In the genomic region with DNA sequence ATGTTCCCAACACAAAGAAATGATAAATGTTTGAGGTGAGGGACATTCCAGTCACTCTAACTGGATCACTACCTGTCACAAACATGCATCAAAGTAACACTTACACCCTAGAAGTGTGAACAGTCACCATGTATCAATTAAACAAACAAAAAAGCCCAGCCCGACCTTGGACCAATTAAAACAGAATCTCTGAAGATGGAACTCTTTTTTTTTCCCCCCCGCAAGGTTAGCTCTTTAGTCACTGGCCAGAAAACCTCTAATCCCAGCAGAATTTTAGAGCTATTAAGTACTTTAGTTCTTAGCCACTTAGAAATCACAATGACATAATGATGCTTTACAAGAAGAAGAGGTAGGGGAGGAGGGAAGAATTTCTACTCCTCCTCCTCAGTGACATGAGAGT, we compare ENCODE assay signal across 1 cellular context.
TF ChIP-seq lines count a peak whose summit lies in the region.

No MANE protein-coding gene starts in this region.

TF ChIP-seq in HepG2, 621 proteins besides CTCF, POLR2A, EP300 and RAD21:
- TF ChIP-seq ELF4 (CRISPR knock-in tag; IDR thresholded peaks at IDR 0.05; ENCODE audit: borderline replicate concordance) (no peak), CEBPB (IDR thresholded peaks at IDR 0.05; ENCODE audit: borderline replicate concordance, low read depth, low read length) (no peak), HMGA1 (CRISPR knock-in tag; conservative IDR thresholded peaks at IDR 0.05) (no peak), ETV6 (CRISPR knock-in tag; conservative IDR thresholded peaks at IDR 0.05) (no peak), ZNF383 (CRISPR knock-in tag; IDR thresholded peaks at IDR 0.05; ENCODE audit: borderline replicate concordance) (no peak), ZNF282 (IDR thresholded peaks at IDR 0.05; ENCODE audit: partially characterized antibody) (no peak), FOXK2 (IDR thresholded peaks at IDR 0.05) (no peak), JUND (CRISPR knock-in tag; IDR thresholded peaks at IDR 0.05) (no peak), RARG (CRISPR knock-in tag; IDR thresholded peaks at IDR 0.05; ENCODE audit: low read depth) (no peak), ZFP36 (IDR thresholded peaks at IDR 0.05; ENCODE audit: borderline replicate concordance, low read depth, low read length, partially characterized antibody) (no peak), THAP11 (CRISPR knock-in tag; IDR thresholded peaks at IDR 0.05) (no peak), ZNF883 (CRISPR knock-in tag; IDR thresholded peaks at IDR 0.05; ENCODE audit: not compliant biosample characterization) (no peak), ZNF451 (CRISPR knock-in tag; IDR thresholded peaks at IDR 0.05) (no peak), ZNF354B (CRISPR knock-in tag; IDR thresholded peaks at IDR 0.05) (no peak)
- TF ChIP-seq, protein P1, sequence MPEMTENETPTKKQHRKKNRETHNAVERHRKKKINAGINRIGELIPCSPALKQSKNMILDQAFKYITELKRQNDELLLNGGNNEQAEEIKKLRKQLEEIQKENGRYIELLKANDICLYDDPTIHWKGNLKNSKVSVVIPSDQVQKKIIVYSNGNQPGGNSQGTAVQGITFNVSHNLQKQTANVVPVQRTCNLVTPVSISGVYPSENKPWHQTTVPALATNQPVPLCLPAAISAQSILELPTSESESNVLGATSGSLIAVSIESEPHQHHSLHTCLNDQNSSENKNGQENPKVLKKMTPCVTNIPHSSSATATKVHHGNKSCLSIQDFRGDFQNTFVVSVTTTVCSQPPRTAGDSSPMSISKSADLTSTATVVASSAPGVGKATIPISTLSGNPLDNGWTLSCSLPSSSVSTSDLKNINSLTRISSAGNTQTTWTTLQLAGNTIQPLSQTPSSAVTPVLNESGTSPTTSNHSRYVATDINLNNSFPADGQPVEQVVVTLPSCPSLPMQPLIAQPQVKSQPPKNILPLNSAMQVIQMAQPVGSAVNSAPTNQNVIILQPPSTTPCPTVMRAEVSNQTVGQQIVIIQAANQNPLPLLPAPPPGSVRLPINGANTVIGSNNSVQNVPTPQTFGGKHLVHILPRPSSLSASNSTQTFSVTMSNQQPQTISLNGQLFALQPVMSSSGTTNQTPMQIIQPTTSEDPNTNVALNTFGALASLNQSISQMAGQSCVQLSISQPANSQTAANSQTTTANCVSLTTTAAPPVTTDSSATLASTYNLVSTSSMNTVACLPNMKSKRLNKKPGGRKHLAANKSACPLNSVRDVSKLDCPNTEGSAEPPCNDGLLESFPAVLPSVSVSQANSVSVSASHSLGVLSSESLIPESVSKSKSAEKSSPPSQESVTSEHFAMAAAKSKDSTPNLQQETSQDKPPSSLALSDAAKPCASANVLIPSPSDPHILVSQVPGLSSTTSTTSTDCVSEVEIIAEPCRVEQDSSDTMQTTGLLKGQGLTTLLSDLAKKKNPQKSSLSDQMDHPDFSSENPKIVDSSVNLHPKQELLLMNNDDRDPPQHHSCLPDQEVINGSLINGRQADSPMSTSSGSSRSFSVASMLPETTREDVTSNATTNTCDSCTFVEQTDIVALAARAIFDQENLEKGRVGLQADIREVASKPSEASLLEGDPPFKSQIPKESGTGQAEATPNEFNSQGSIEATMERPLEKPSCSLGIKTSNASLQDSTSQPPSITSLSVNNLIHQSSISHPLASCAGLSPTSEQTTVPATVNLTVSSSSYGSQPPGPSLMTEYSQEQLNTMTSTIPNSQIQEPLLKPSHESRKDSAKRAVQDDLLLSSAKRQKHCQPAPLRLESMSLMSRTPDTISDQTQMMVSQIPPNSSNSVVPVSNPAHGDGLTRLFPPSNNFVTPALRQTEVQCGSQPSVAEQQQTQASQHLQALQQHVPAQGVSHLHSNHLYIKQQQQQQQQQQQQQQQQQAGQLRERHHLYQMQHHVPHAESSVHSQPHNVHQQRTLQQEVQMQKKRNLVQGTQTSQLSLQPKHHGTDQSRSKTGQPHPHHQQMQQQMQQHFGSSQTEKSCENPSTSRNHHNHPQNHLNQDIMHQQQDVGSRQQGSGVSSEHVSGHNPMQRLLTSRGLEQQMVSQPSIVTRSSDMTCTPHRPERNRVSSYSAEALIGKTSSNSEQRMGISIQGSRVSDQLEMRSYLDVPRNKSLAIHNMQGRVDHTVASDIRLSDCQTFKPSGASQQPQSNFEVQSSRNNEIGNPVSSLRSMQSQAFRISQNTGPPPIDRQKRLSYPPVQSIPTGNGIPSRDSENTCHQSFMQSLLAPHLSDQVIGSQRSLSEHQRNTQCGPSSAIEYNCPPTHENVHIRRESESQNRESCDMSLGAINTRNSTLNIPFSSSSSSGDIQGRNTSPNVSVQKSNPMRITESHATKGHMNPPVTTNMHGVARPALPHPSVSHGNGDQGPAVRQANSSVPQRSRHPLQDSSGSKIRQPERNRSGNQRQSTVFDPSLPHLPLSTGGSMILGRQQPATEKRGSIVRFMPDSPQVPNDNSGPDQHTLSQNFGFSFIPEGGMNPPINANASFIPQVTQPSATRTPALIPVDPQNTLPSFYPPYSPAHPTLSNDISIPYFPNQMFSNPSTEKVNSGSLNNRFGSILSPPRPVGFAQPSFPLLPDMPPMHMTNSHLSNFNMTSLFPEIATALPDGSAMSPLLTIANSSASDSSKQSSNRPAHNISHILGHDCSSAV (CRISPR knock-in tag; IDR thresholded peaks at IDR 0.05; ENCODE audit: borderline replicate concordance) = no peak
- TF ChIP-seq, protein P2, sequence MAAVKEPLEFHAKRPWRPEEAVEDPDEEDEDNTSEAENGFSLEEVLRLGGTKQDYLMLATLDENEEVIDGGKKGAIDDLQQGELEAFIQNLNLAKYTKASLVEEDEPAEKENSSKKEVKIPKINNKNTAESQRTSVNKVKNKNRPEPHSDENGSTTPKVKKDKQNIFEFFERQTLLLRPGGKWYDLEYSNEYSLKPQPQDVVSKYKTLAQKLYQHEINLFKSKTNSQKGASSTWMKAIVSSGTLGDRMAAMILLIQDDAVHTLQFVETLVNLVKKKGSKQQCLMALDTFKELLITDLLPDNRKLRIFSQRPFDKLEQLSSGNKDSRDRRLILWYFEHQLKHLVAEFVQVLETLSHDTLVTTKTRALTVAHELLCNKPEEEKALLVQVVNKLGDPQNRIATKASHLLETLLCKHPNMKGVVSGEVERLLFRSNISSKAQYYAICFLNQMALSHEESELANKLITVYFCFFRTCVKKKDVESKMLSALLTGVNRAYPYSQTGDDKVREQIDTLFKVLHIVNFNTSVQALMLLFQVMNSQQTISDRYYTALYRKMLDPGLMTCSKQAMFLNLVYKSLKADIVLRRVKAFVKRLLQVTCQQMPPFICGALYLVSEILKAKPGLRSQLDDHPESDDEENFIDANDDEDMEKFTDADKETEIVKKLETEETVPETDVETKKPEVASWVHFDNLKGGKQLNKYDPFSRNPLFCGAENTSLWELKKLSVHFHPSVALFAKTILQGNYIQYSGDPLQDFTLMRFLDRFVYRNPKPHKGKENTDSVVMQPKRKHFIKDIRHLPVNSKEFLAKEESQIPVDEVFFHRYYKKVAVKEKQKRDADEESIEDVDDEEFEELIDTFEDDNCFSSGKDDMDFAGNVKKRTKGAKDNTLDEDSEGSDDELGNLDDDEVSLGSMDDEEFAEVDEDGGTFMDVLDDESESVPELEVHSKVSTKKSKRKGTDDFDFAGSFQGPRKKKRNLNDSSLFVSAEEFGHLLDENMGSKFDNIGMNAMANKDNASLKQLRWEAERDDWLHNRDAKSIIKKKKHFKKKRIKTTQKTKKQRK (IDR thresholded peaks at IDR 0.05; ENCODE audit: low read length) = no peak
- TF ChIP-seq, protein P3, sequence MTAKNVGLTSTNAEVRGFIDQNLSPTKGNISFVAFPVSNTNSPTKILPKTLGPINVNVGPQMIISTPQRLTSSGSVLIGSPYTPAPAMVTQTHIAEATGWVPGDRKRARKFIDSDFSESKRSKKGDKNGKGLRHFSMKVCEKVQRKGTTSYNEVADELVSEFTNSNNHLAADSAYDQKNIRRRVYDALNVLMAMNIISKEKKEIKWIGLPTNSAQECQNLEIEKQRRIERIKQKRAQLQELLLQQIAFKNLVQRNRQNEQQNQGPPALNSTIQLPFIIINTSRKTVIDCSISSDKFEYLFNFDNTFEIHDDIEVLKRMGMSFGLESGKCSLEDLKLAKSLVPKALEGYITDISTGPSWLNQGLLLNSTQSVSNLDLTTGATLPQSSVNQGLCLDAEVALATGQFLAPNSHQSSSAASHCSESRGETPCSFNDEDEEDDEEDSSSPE (CRISPR knock-in tag; IDR thresholded peaks at IDR 0.05) = no peak
- TF ChIP-seq, protein P4, sequence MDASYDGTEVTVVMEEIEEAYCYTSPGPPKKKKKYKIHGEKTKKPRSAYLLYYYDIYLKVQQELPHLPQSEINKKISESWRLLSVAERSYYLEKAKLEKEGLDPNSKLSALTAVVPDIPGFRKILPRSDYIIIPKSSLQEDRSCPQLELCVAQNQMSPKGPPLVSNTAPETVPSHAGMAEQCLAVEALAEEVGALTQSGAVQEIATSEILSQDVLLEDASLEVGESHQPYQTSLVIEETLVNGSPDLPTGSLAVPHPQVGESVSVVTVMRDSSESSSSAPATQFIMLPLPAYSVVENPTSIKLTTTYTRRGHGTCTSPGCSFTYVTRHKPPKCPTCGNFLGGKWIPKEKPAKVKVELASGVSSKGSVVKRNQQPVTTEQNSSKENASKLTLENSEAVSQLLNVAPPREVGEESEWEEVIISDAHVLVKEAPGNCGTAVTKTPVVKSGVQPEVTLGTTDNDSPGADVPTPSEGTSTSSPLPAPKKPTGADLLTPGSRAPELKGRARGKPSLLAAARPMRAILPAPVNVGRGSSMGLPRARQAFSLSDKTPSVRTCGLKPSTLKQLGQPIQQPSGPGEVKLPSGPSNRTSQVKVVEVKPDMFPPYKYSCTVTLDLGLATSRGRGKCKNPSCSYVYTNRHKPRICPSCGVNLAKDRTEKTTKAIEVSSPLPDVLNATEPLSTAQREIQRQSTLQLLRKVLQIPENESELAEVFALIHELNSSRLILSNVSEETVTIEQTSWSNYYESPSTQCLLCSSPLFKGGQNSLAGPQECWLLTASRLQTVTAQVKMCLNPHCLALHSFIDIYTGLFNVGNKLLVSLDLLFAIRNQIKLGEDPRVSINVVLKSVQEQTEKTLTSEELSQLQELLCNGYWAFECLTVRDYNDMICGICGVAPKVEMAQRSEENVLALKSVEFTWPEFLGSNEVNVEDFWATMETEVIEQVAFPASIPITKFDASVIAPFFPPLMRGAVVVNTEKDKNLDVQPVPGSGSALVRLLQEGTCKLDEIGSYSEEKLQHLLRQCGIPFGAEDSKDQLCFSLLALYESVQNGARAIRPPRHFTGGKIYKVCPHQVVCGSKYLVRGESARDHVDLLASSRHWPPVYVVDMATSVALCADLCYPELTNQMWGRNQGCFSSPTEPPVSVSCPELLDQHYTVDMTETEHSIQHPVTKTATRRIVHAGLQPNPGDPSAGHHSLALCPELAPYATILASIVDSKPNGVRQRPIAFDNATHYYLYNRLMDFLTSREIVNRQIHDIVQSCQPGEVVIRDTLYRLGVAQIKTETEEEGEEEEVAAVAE (CRISPR knock-in tag; IDR thresholded peaks at IDR 0.05; ENCODE audit: borderline replicate concordance) = no peak
